Comparison of ENCODE assay signal across 11 cellular contexts in the genomic region with DNA sequence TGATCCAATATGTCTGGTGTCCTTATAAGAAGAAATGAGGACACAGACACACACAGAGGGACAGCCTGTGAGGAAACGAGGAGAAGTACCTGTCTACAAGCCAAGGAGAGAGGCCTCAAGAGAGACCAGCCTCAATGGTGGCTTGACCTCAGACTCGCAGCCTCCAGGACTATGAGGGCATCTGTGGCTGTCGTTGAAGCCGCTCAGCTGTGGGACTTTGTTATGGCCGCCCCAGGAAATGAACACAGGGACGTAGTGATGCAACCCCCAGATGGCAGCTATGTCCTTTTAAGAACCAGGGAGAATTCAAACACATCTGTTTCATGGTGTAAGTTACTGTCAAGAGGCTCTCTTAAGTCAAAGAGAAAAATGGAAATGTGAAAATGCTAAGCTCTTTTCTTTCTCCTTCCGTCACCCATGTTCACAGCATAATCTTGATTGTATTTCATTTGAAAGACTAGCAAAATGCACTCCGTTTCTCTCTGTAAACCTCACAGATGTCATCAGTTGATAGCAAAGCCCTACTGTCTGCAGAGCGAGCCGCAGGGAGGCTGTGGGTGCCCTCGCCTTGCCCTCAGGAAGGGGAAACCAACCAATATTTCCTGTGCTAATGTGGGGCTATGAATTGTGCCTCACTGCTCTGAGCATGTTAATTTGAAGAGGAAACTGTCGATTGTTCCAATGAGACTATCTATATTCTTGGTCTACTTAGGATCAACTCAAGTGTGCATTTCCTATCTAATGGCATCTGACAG. TPM values are rescaled to one million over a fixed set of nuclear protein-coding genes. Genes with fewer than 3 reads are reported as not detected.
DNase-seq lines count a peak whose midpoint lies in the region; ATAC-seq and TF ChIP-seq lines count a peak whose summit lies in the region.
"Had no signal": no experiment of that assay in that cellular context is flagged by ENCODE, and none has a peak within 500 bp of the region (broad histone marks: within the 10 kb centered on the region; RNA-seq: fewer than 3 reads in every experiment).

No MANE protein-coding gene starts in this region.

- H3K4me1 ChIP-seq in naive thymus-derived CD4-positive, alpha-beta T cell (ENCODE audit: control insufficient read depth in 2 of 2, insufficient read depth in 2 of 2, low read length in 2 of 2) = peaks cover 68 to 71% of the 10 kb centered on the region in 2 donors

- DNase-seq in GM12865 (ENCODE audit: low read depth) = peak; percentile 76
- DNase-seq in MV-4-11 (lab: John Stamatoyannopoulos, UW) = peak; percentile 87
- peak; percentile 71 for DNase-seq in activated T-cell treated with anti-CD3 and anti-CD28 coated beads, Interleukin-2, amount 50 U/mL, for 24 hours
- peak; percentile 44 to 90 (median 84) for DNase-seq in naive thymus-derived CD4-positive, alpha-beta T cell
- no peak for DNase-seq in GM10248 (ENCODE audit: extremely low spot score)
- DNase-seq in NCI-H1048 (lab: John Stamatoyannopoulos, UW) = no peak
- DNase-seq in HCEC 1CT = no peak
- DNase-seq in NCI-H2196 (lab: John Stamatoyannopoulos, UW; ENCODE audit: unreplicated experiment) = no peak
- DNase-seq: erythroblast, SW 1271 had no signal

- H3K4me3 ChIP-seq in GM12865 (ENCODE audit: low read depth, low read length) = no peak overlapping the region
- H3K4me3 ChIP-seq in naive thymus-derived CD4-positive, alpha-beta T cell (ENCODE audit: low read length) = peak overlapping the region; percentile 22

- no peaks in the 10 kb centered on the region for H3K9me3 ChIP-seq in naive thymus-derived CD4-positive, alpha-beta T cell (ENCODE audit: control insufficient read depth in 2 of 3, low read length in 3 of 3)

- H3K36me3 ChIP-seq in naive thymus-derived CD4-positive, alpha-beta T cell (ENCODE audit: control insufficient read depth in 2 of 3, insufficient read depth in 3 of 3, low read length in 3 of 3) = peaks cover 18 to 70% (median 44%) of the 10 kb centered on the region in 3 experiments

- no peaks in the 10 kb centered on the region for H3K27me3 Mint-ChIP-seq in activated T-cell treated with anti-CD3 and anti-CD28 coated beads, Interleukin-2, amount 50 U/mL, for 24 hours
- H3K27me3 Mint-ChIP-seq in naive thymus-derived CD4-positive, alpha-beta T cell = peaks cover 0 to 6% (median 0%) of the 10 kb centered on the region in 5 donors

- no peaks in the 10 kb centered on the region for H3K9me3 Mint-ChIP-seq in activated T-cell treated with anti-CD3 and anti-CD28 coated beads, Interleukin-2, amount 50 U/mL, for 24 hours
- H3K9me3 Mint-ChIP-seq in naive thymus-derived CD4-positive, alpha-beta T cell = peaks cover 0 to 3% (median 0%) of the 10 kb centered on the region in 11 donors

- POLR2A ChIA-PET in naive thymus-derived CD4-positive, alpha-beta T cell (lab: Charles Lee) = interaction anchor here (0.6 to 10.0 kb wide), 8 partner anchors 9 to 1496 kb away, joined by 3 to 181 read pairs (median 4); a partner anchor contains a TSS
- POLR2A ChIA-PET in GM10248 (lab: Yijun Ruan, JAX) = interaction anchor here (0.8 to 1.3 kb wide), 2 partner anchors 9 to 32 kb away, joined by 3 to 4 read pairs; no protein-coding TSS in a partner anchor

- intact Hi-C loops in naive thymus-derived CD4-positive, alpha-beta T cell (cut with micrococcal nuclease) = loop anchor here (1.0 to 10.0 kb wide), 11 partner anchors 10 to 420 kb away; a partner anchor contains a TSS

- peaks cover 71% of the 10 kb centered on the region for H3K4me1 Mint-ChIP-seq in activated T-cell treated with anti-CD3 and anti-CD28 coated beads, Interleukin-2, amount 50 U/mL, for 24 hours (ENCODE audit: low read depth)
- peaks cover 59 to 88% (median 81%) of the 10 kb centered on the region in 7 donors for H3K4me1 Mint-ChIP-seq in naive thymus-derived CD4-positive, alpha-beta T cell

- peak; percentile 94 for ATAC-seq in naive thymus-derived CD4-positive, alpha-beta T cell

- TF ChIP-seq CTCF in GM12865 (IDR thresholded peaks at IDR 0.05; ENCODE audit: insufficient read depth, low read depth, low read length, missing control alignments) = no peak
- no peak for TF ChIP-seq CTCF in GM10248 (IDR thresholded peaks at IDR 0.05; ENCODE audit: control extremely low read depth, extremely low read depth, low read depth, missing control alignments)

- peaks cover 91% of the 10 kb centered on the region for H3K36me3 Mint-ChIP-seq in activated T-cell treated with anti-CD3 and anti-CD28 coated beads, Interleukin-2, amount 50 U/mL, for 24 hours (ENCODE audit: low read depth)
- peaks cover 22 to 85% (median 52%) of the 10 kb centered on the region in 5 donors for H3K36me3 Mint-ChIP-seq in naive thymus-derived CD4-positive, alpha-beta T cell

- H3K27ac ChIP-seq in naive thymus-derived CD4-positive, alpha-beta T cell (ENCODE audit: low read depth, low read length) = peak overlapping the region; percentile 85

- no peaks in the 10 kb centered on the region for H3K27me3 ChIP-seq in naive thymus-derived CD4-positive, alpha-beta T cell (ENCODE audit: control insufficient read depth in 2 of 2, insufficient read depth in 2 of 2, low read length in 2 of 2)

- CTCF ChIA-PET in naive thymus-derived CD4-positive, alpha-beta T cell (lab: Charles Lee) = interaction anchor here (0.6 to 4.5 kb wide), 9 partner anchors 9 to 87 kb away, joined by 3 to 32 read pairs (median 3); a partner anchor contains a TSS
- CTCF ChIA-PET in GM10248 (lab: Yijun Ruan, JAX) = interaction anchor here (1.0 to 5.1 kb wide), 8 partner anchors 9 to 166 kb away, joined by 3 to 25 read pairs (median 6); no protein-coding TSS in a partner anchor

- H3K4me3 Mint-ChIP-seq in activated T-cell treated with anti-CD3 and anti-CD28 coated beads, Interleukin-2, amount 50 U/mL, for 24 hours = peak overlapping the region; percentile 71
- peak overlapping the region; percentile 54 to 86 (median 80) for H3K4me3 Mint-ChIP-seq in naive thymus-derived CD4-positive, alpha-beta T cell

- H3K27ac Mint-ChIP-seq in activated T-cell treated with anti-CD3 and anti-CD28 coated beads, Interleukin-2, amount 50 U/mL, for 24 hours = peak overlapping the region; percentile 90
- H3K27ac Mint-ChIP-seq in naive thymus-derived CD4-positive, alpha-beta T cell = peak overlapping the region; percentile 83 to 94 (median 89)

RNA-seq across cellular contexts. Expression of a gene that starts 21.3 kb away (rescaled TPM):
- 100 to 1,000 TPM in 1 of 5 experiments, 10 to 100 TPM in 4; 41.9 to 101 (median 91.7) TPM for total RNA-seq in naive thymus-derived CD4-positive, alpha-beta T cell
- polyA plus RNA-seq in naive thymus-derived CD4-positive, alpha-beta T cell = 10 to 100 TPM; 57.1 to 99.3 TPM

RNA-seq across cellular contexts. Expression of a gene that starts 29.2 kb away (rescaled TPM):
- 1 to 10 TPM in 4 of 5 experiments, under 1 TPM in 1; 0.88 to 7.6 (median 1.5) TPM for total RNA-seq in naive thymus-derived CD4-positive, alpha-beta T cell
- 1 to 10 TPM in 1 of 2 donors, under 1 TPM in 1; 0.11 to 2.9 TPM for polyA plus RNA-seq in naive thymus-derived CD4-positive, alpha-beta T cell
- total RNA-seq: urinary bladder had no signal
- polyA plus RNA-seq: urinary bladder had no signal

RNA-seq across cellular contexts. Expression of a gene that starts 58.7 kb away (rescaled TPM):
- total RNA-seq in naive thymus-derived CD4-positive, alpha-beta T cell = not detected
- not detected for polyA plus RNA-seq in naive thymus-derived CD4-positive, alpha-beta T cell
- total RNA-seq: urinary bladder had no signal
- polyA plus RNA-seq: urinary bladder had no signal

Comparison
In these comparisons a context has a peak if more than half of its experiments do, and no peak if none do; other contexts are left out.
1. DNase-seq: peak in GM12865 (single experiment), MV-4-11 (single experiment), activated T-cell treated with anti-CD3 and anti-CD28 coated beads, Interleukin-2, amount 50 U/mL, for 24 hours (single experiment) and naive thymus-derived CD4-positive, alpha-beta T cell (9 of 9); none in GM10248 (single experiment), NCI-H1048 (single experiment), HCEC 1CT (single experiment) and NCI-H2196 (single experiment).